ENCODE assay signal across 18 cellular contexts in the genomic region with DNA sequence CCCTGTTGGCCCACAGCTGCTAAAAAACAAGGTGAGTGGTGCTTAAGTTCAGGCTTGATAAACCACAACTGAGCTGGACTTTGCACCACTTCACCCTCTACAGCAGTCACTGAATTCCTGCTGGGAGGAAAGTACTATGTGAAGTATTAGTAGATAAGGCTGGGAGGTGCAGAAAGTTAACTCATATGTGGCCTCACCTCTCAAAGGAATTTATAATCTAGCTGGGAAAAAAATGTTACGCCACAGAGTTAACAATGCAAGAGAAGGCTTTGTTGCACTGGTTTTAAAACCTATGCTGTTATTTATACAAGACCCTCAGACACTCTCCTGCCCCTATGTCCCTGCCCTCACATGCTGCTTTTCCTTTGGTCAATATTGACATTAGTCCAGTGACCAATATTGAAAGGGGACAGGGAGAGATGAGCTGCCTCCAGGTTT.
A peak's percentile ranks its signal among the peaks of the same experiment; 100 is the strongest.
DNase-seq lines count a peak whose midpoint lies in the region; ATAC-seq and TF ChIP-seq lines count a peak whose summit lies in the region.
"Had no signal": no experiment of that assay in that cellular context is flagged by ENCODE, and none has a peak within 500 bp of the region (broad histone marks: within the 10 kb centered on the region; RNA-seq: fewer than 3 reads in every experiment).

No MANE protein-coding gene starts in this region.

- H3K4me3 ChIP-seq in cardiac muscle cell (no peak overlapping the region), left ventricle myocardium inferior (no peak overlapping the region), duodenal mucosa (ENCODE audit: low read depth in 1 of 2, low read length in 2 of 2) (peak overlapping the region; percentile 1 to 37), upper lobe of right lung (no peak overlapping the region)
- H3K4me3 ChIP-seq: heart right ventricle had no signal

- TF ChIP-seq CTCF in cardiac muscle cell (IDR thresholded peaks at IDR 0.05; ENCODE audit: low read depth, low read length) (no peak), left ventricle myocardium inferior (IDR thresholded peaks at IDR 0.05; ENCODE audit: borderline replicate concordance) (no peak), upper lobe of right lung (IDR thresholded peaks at IDR 0.05) (no peak)

- intact Hi-C loops in left ventricle myocardium inferior (cut with micrococcal nuclease) (loop anchor here (5.0 kb wide), 1 partner anchor 942 kb away; no protein-coding TSS in a partner anchor), upper lobe of right lung (cut with DNase I) (loop anchor here (10.0 kb wide), 1 partner anchor 940 kb away; no protein-coding TSS in a partner anchor)

- no peak overlapping the region for H3K27ac Mint-ChIP-seq in T-cell
- H3K27ac Mint-ChIP-seq: CD4-positive, alpha-beta memory T cell; stimulated activated naive CD8-positive, alpha-beta T cell treated with anti-CD3 and anti-CD28 coated beads, Interleukin-15, Interleukin-2, amounts not matched to agents 100 ng/mL and 50 ng/mL, for 24 hours had no signal

- CTCF ChIA-PET in T-cell (lab: Charles Lee): interaction anchor here (0.9 to 1.4 kb wide), 4 partner anchors 14 to 949 kb away, joined by 3 to 7 read pairs (median 6); no protein-coding TSS in a partner anchor

- no peaks in the 10 kb centered on the region for H3K4me1 Mint-ChIP-seq in T-cell
- H3K4me1 Mint-ChIP-seq: CD4-positive, alpha-beta memory T cell had no signal

- H3K27me3 ChIP-seq in cardiac muscle cell (no peaks in the 10 kb centered on the region), left ventricle myocardium inferior (ENCODE audit: low read depth) (peaks cover 33% of the 10 kb centered on the region), duodenal mucosa (ENCODE audit: control insufficient read depth in 1 of 2, insufficient read depth in 2 of 2, low read length in 2 of 2) (no peaks in the 10 kb centered on the region), upper lobe of right lung (no peaks in the 10 kb centered on the region)
- H3K27me3 ChIP-seq: brain microvascular endothelial cell, heart right ventricle had no signal

- H3K27ac ChIP-seq in cardiac muscle cell (peak overlapping the region; percentile 67), left ventricle myocardium inferior (replicated peaks) (no peak overlapping the region), duodenal mucosa (ENCODE audit: low read depth, low read length) (peak overlapping the region; percentile 37), upper lobe of right lung (peak overlapping the region; percentile 43)
- H3K27ac ChIP-seq: brain microvascular endothelial cell, heart right ventricle had no signal

- POLR2A ChIA-PET in T-cell (lab: Charles Lee): no interaction called here

- H3K36me3 Mint-ChIP-seq in T-cell: no peaks in the 10 kb centered on the region
- H3K36me3 Mint-ChIP-seq: CD4-positive, alpha-beta memory T cell had no signal

- no peaks in the 10 kb centered on the region for H3K9me3 Mint-ChIP-seq in T-cell
- H3K9me3 Mint-ChIP-seq: CD4-positive, alpha-beta memory T cell; stimulated activated naive CD8-positive, alpha-beta T cell treated with anti-CD3 and anti-CD28 coated beads, Interleukin-15, Interleukin-2, amounts not matched to agents 100 ng/mL and 50 ng/mL, for 24 hours had no signal

- peak; percentile 98 for ATAC-seq in upper lobe of right lung
- ATAC-seq in HG03139 (IDR thresholded peaks at IDR 0.05; ENCODE audit: unreplicated experiment): no peak
- no peak for ATAC-seq in T-cell (replicated peaks in 1 of 4)

- no peaks in the 10 kb centered on the region for H3K36me3 ChIP-seq in cardiac muscle cell
- no peaks in the 10 kb centered on the region for H3K36me3 ChIP-seq in left ventricle myocardium inferior
- H3K36me3 ChIP-seq in duodenal mucosa (ENCODE audit: control insufficient read depth in 1 of 2, insufficient read depth in 2 of 2, low read length in 2 of 2): no peaks in the 10 kb centered on the region
- no peaks in the 10 kb centered on the region for H3K36me3 ChIP-seq in upper lobe of right lung
- H3K36me3 ChIP-seq: brain microvascular endothelial cell, heart right ventricle had no signal

- H3K27me3 Mint-ChIP-seq in T-cell: peaks cover 11 to 24% of the 10 kb centered on the region in 2 donors

- no peak overlapping the region for H3K9ac ChIP-seq in duodenal mucosa (ENCODE audit: low read depth in 1 of 2, low read length in 2 of 2)

- H3K9me3 ChIP-seq in cardiac muscle cell (ENCODE audit: low read depth) (no peaks in the 10 kb centered on the region), left ventricle myocardium inferior (replicated peaks) (peaks cover 24% of the 10 kb centered on the region), duodenal mucosa (ENCODE audit: control insufficient read depth in 1 of 2, low read length in 2 of 2) (peaks cover 5 to 16% of the 10 kb centered on the region in 2 donors), upper lobe of right lung (no peaks in the 10 kb centered on the region)

- H3K4me1 ChIP-seq in cardiac muscle cell (ENCODE audit: low read depth) (peaks cover 12% of the 10 kb centered on the region), left ventricle myocardium inferior (no peaks in the 10 kb centered on the region), duodenal mucosa (ENCODE audit: control insufficient read depth in 1 of 2, insufficient read depth in 2 of 2, low read length in 2 of 2) (peaks cover 3 to 5% of the 10 kb centered on the region in 2 donors), upper lobe of right lung (no peaks in the 10 kb centered on the region)

- no peak overlapping the region for H3K4me3 Mint-ChIP-seq in T-cell
- H3K4me3 Mint-ChIP-seq: CD4-positive, alpha-beta memory T cell; stimulated activated naive CD8-positive, alpha-beta T cell treated with anti-CD3 and anti-CD28 coated beads, Interleukin-15, Interleukin-2, amounts not matched to agents 100 ng/mL and 50 ng/mL, for 24 hours had no signal

- DNase-seq in cardiac muscle cell (ENCODE audit: low read depth in 1 of 2, low spot score in 1 of 2): peak; percentile 1 to 86
- DNase-seq in left ventricle myocardium inferior: no peak
- peak; percentile 81 for DNase-seq in mucosa of gallbladder (ENCODE audit: low spot score)
- DNase-seq in upper lobe of right lung: no peak
- DNase-seq in central memory CD4-positive, alpha-beta T cell: no peak
- no peak for DNase-seq in T-cell
- DNase-seq: activated CD4-positive, alpha-beta T cell treated with anti-CD3 and anti-CD28 coated beads for 48 hours; activated naive CD4-positive, alpha-beta T cell treated with anti-CD3 and anti-CD28 coated beads, Interleukin-2, amount 50 U/mL, for 16 hours; brain microvascular endothelial cell; CD4-positive, alpha-beta memory T cell; heart right ventricle; KBM-7; NCI-H1092 treated with DMSO at 0.1 percent for 48 hours; NCI-H524; posterior cingulate gyrus had no signal

Comparison
In these comparisons a context has a peak if more than half of its experiments do, and no peak if none do; other contexts are left out.
1. DNase-seq: peak in cardiac muscle cell (2 of 2) and mucosa of gallbladder (single experiment); none in left ventricle myocardium inferior (single experiment), upper lobe of right lung (single experiment), central memory CD4-positive, alpha-beta T cell (single experiment) and T-cell (0 of 34).
2. H3K4me3 ChIP-seq: peak in duodenal mucosa (2 of 2); none in cardiac muscle cell (single experiment), left ventricle myocardium inferior (single experiment) and upper lobe of right lung (single experiment).